In genomic region chr5:96896285-96896711, GRCh38 we compare ENCODE assay signal across 9 cellular contexts. TPM values are rescaled to one million over a fixed set of nuclear protein-coding genes. Genes with fewer than 3 reads are reported as not detected.
DNase-seq lines count a peak whose midpoint lies in the region; ATAC-seq lines count a peak whose summit lies in the region.
"Had no signal": no experiment of that assay in that cellular context is flagged by ENCODE, and none has a peak within 500 bp of the region (broad histone marks: within the 10 kb centered on the region; RNA-seq: fewer than 3 reads in every experiment).

No MANE protein-coding gene starts in this region.

- no peaks in the 10 kb centered on the region for H3K9me3 ChIP-seq in thymus (ENCODE audit: control insufficient read depth)

- H3K36me3 Mint-ChIP-seq in activated T-cell treated with anti-CD3 and anti-CD28 coated beads, Interleukin-2, amount 50 U/mL, for 72 hours (ENCODE audit: insufficient read depth in 2 of 2): peaks cover 13 to 58% of the 10 kb centered on the region in 2 donors
- H3K36me3 Mint-ChIP-seq in activated CD4-positive, alpha-beta memory T cell treated with anti-CD3 and anti-CD28 coated beads, Interleukin-2, amount 10 ng/mL, durations not matched to agents 7 days and 5 days (ENCODE audit: low read depth): peaks cover 79% of the 10 kb centered on the region

- peak overlapping the region; percentile 100 for H3K27ac Mint-ChIP-seq in activated T-cell treated with anti-CD3 and anti-CD28 coated beads, Interleukin-2, amount 50 U/mL, for 72 hours
- H3K27ac Mint-ChIP-seq in activated CD4-positive, alpha-beta memory T cell treated with anti-CD3 and anti-CD28 coated beads, Interleukin-2, amount 10 ng/mL, durations not matched to agents 7 days and 5 days: peak overlapping the region; percentile 87

- H3K4me3 Mint-ChIP-seq in activated T-cell treated with anti-CD3 and anti-CD28 coated beads, Interleukin-2, amount 50 U/mL, for 72 hours: peak overlapping the region; percentile 87 to 99
- H3K4me3 Mint-ChIP-seq in activated CD4-positive, alpha-beta memory T cell treated with anti-CD3 and anti-CD28 coated beads, Interleukin-2, amount 10 ng/mL, durations not matched to agents 7 days and 5 days: peak overlapping the region; percentile 67

- H3K4me1 Mint-ChIP-seq in activated T-cell treated with anti-CD3 and anti-CD28 coated beads, Interleukin-2, amount 50 U/mL, for 72 hours (ENCODE audit: low read depth): peaks cover 68% of the 10 kb centered on the region
- H3K4me1 Mint-ChIP-seq in activated CD4-positive, alpha-beta memory T cell treated with anti-CD3 and anti-CD28 coated beads, Interleukin-2, amount 10 ng/mL, durations not matched to agents 7 days and 5 days: peaks cover 44% of the 10 kb centered on the region

- POLR2A ChIA-PET in activated CD4-positive, alpha-beta memory T cell treated with anti-CD3 and anti-CD28 coated beads, Interleukin-2, amount 10 ng/mL, durations not matched to agents 7 days and 5 days (lab: Charles Lee): interaction anchor here (0.8 to 4.9 kb wide), 19 partner anchors 9 to 1073 kb away, joined by 3 to 50 read pairs (median 4); partner anchors contain the start of genes CAST, ERAP1, ERAP2 and LNPEP

- CTCF ChIA-PET in activated CD4-positive, alpha-beta memory T cell treated with anti-CD3 and anti-CD28 coated beads, Interleukin-2, amount 10 ng/mL, durations not matched to agents 7 days and 5 days (lab: Charles Lee): interaction anchor here (0.8 to 2.6 kb wide), 9 partner anchors 11 to 142 kb away, joined by 3 to 23 read pairs (median 4); partner anchors contain the start of genes ERAP1 and ERAP2

- WGBS in thymus: 27% methylated on average over 4 of the region's 4 CpGs

- H3K27me3 ChIP-seq in thymus (ENCODE audit: control insufficient read depth, insufficient read depth): no peaks in the 10 kb centered on the region

- H3K27ac ChIP-seq in thymus (ENCODE audit: low read depth): peak overlapping the region; percentile 73

- H3K9me3 Mint-ChIP-seq in activated T-cell treated with anti-CD3 and anti-CD28 coated beads, Interleukin-2, amount 50 U/mL, for 72 hours: no peaks in the 10 kb centered on the region
- H3K9me3 Mint-ChIP-seq in activated CD4-positive, alpha-beta memory T cell treated with anti-CD3 and anti-CD28 coated beads, Interleukin-2, amount 10 ng/mL, durations not matched to agents 7 days and 5 days: no peaks in the 10 kb centered on the region

- peak; percentile 73 to 80 for ATAC-seq in activated T-cell treated with anti-CD3 and anti-CD28 coated beads, Interleukin-2, amount 50 U/mL, for 72 hours (replicated peaks in 1 of 2)
- ATAC-seq in HG03103 (IDR thresholded peaks at IDR 0.05; ENCODE audit: low read depth, unreplicated experiment) (peak; percentile 46), esophagus mucosa (no peak)

- peaks cover 21% of the 10 kb centered on the region for H3K36me3 ChIP-seq in thymus (ENCODE audit: control insufficient read depth, insufficient read depth)

- no peaks in the 10 kb centered on the region for H3K4me1 ChIP-seq in thymus (ENCODE audit: control insufficient read depth, insufficient read depth, low read length)

- H3K27me3 Mint-ChIP-seq in activated T-cell treated with anti-CD3 and anti-CD28 coated beads, Interleukin-2, amount 50 U/mL, for 72 hours (ENCODE audit: low read depth): no peaks in the 10 kb centered on the region
- H3K27me3 Mint-ChIP-seq in activated CD4-positive, alpha-beta memory T cell treated with anti-CD3 and anti-CD28 coated beads, Interleukin-2, amount 10 ng/mL, durations not matched to agents 7 days and 5 days: no peaks in the 10 kb centered on the region

- H3K4me3 ChIP-seq in thymus (ENCODE audit: low read length): peak overlapping the region; percentile 20

- peak; percentile 28 to 36 for DNase-seq in activated T-cell treated with anti-CD3 and anti-CD28 coated beads, Interleukin-2, amount 50 U/mL, for 72 hours
- no peak for DNase-seq in activated T-cell treated with anti-CD3 and anti-CD28 coated beads, Interleukin-2, amount 50 U/mL, for 1 hour
- DNase-seq in activated CD4-positive, alpha-beta memory T cell treated with anti-CD3 and anti-CD28 coated beads, Interleukin-2, amount 10 ng/mL, durations not matched to agents 7 days and 5 days: peak; percentile 32
- DNase-seq in SIG-M5 (lab: John Stamatoyannopoulos, UW): no peak
- no peak for DNase-seq in NCI-H510A (lab: John Stamatoyannopoulos, UW)
- DNase-seq: effector CD8-positive, alpha-beta T cell had no signal

RNA-seq across cellular contexts. Expression of gene ERAP2, which starts 20.0 kb away (rescaled TPM):
- total RNA-seq in activated T-cell treated with anti-CD3 and anti-CD28 coated beads, Interleukin-2, amount 50 U/mL, for 72 hours: 100 to 1,000 TPM in 1 of 2 donors, 10 to 100 TPM in 1; 92.1 to 133 TPM
- total RNA-seq in activated CD4-positive, alpha-beta memory T cell treated with anti-CD3 and anti-CD28 coated beads, Interleukin-2, amount 10 ng/mL, durations not matched to agents 7 days and 5 days: 10 to 100 TPM; 91.3 to 93.9 TPM
- 51.5 TPM for polyA plus RNA-seq in thymus
- total RNA-seq in esophagus mucosa: 1.3 TPM

RNA-seq across cellular contexts. Expression of gene LNPEP, which starts 39.6 kb away (rescaled TPM):
- total RNA-seq in activated T-cell treated with anti-CD3 and anti-CD28 coated beads, Interleukin-2, amount 50 U/mL, for 72 hours: 10 to 100 TPM; 75.7 to 80.3 TPM
- total RNA-seq in activated CD4-positive, alpha-beta memory T cell treated with anti-CD3 and anti-CD28 coated beads, Interleukin-2, amount 10 ng/mL, durations not matched to agents 7 days and 5 days: 10 to 100 TPM; 79.2 to 80.8 TPM
- polyA plus RNA-seq in thymus: 15.8 TPM
- total RNA-seq in esophagus mucosa: 23.6 TPM

Comparison
In these comparisons a context has a peak if more than half of its experiments do, and no peak if none do; other contexts are left out.
1. DNase-seq: peak in activated T-cell treated with anti-CD3 and anti-CD28 coated beads, Interleukin-2, amount 50 U/mL, for 72 hours (2 of 2) and activated CD4-positive, alpha-beta memory T cell treated with anti-CD3 and anti-CD28 coated beads, Interleukin-2, amount 10 ng/mL, durations not matched to agents 7 days and 5 days (single experiment); none in activated T-cell treated with anti-CD3 and anti-CD28 coated beads, Interleukin-2, amount 50 U/mL, for 1 hour (single experiment), SIG-M5 (single experiment) and NCI-H510A (single experiment).
2. RNA of gene ERAP2, which starts 20.0 kb away (total RNA-seq): 92.1 to 133 TPM in activated T-cell treated with anti-CD3 and anti-CD28 coated beads, Interleukin-2, amount 50 U/mL, for 72 hours and 91.3 to 93.9 TPM in activated CD4-positive, alpha-beta memory T cell treated with anti-CD3 and anti-CD28 coated beads, Interleukin-2, amount 10 ng/mL, durations not matched to agents 7 days and 5 days; 1.3 TPM in esophagus mucosa (single experiment); every median in the first group is over 10 times any median in the second.